Comparison of ENCODE assay signal across 19 cellular contexts in genomic region chr10:2529945-2530344, GRCh38.
"Had no signal": no experiment of that assay in that cellular context is flagged by ENCODE, and none has a peak within 500 bp of the region (broad histone marks: within the 10 kb centered on the region; RNA-seq: fewer than 3 reads in every experiment).

No MANE protein-coding gene starts in this region.

- ATAC-seq: Panc1, PC-3, T-cell had no signal

- H3K27ac ChIP-seq: RWPE1 had no signal

- DNase-seq: KBM-7, MV-4-11, NCI-H1048, NCI-H1417, NCI-H187, NCI-H2029, NCI-H2107, NCI-H2171 treated with DMSO at 0.1 percent for 48 hours, NCI-H345, NCI-H446 treated with DMSO at 0.1 percent for 48 hours, NCI-H524, NCI-H526 treated with DMSO at 0.1 percent for 48 hours, PC-3, SHP77, SW 1271, T-cell had no signal

- H3K4me3 Mint-ChIP-seq: T-cell; T-helper 1 cell treated with Interleukin-12 subunit alpha and Interleukin-12 subunit beta and Interleukin-4 antibody, amounts not matched to agents 30 μg/mL and 1 μg/mL, for 36 hours had no signal

- H3K9me3 Mint-ChIP-seq: T-cell; T-helper 1 cell treated with Interleukin-12 subunit alpha and Interleukin-12 subunit beta and Interleukin-4 antibody, amounts not matched to agents 30 μg/mL and 1 μg/mL, for 36 hours had no signal

- H3K27ac Mint-ChIP-seq: T-cell; T-helper 1 cell treated with Interleukin-12 subunit alpha and Interleukin-12 subunit beta and Interleukin-4 antibody, amounts not matched to agents 30 μg/mL and 1 μg/mL, for 36 hours had no signal

- H3K4me1 Mint-ChIP-seq: T-cell had no signal

- H3K36me3 Mint-ChIP-seq: T-cell had no signal
